ENCODE assay signal across 15 cellular contexts in genomic region chr1:3455630-3456448, GRCh38. TPM values are rescaled to one million over a fixed set of nuclear protein-coding genes. Genes with fewer than 3 reads are reported as not detected.
DNase-seq lines count a peak whose midpoint lies in the region; ATAC-seq, FAIRE-seq and TF ChIP-seq lines count a peak whose summit lies in the region.
"Had no signal": no experiment of that assay in that cellular context is flagged by ENCODE, and none has a peak within 500 bp of the region (broad histone marks: within the 10 kb centered on the region; RNA-seq: fewer than 3 reads in every experiment).

No MANE protein-coding gene starts in this region.

- intact Hi-C loops in ascending aorta (cut with DNase I) = no loop called here

- no peak overlapping the region for H3K14ac ChIP-seq in H1 (ENCODE audit: insufficient read length)

- no peak overlapping the region for H3K56ac ChIP-seq in H1 (replicated peaks; ENCODE audit: insufficient read length, low read depth, low read length)

- H3K36me3 Mint-ChIP-seq in CD4-positive, CD25-positive, alpha-beta regulatory T cell = no peaks in the 10 kb centered on the region
- no peaks in the 10 kb centered on the region for H3K36me3 Mint-ChIP-seq in neural crest cell (ENCODE audit: low read depth)
- H3K36me3 Mint-ChIP-seq: activated naive CD8-positive, alpha-beta T cell treated with anti-CD3 and anti-CD28 coated beads, Interleukin-2, amount 10 ng/mL, durations not matched to agents 7 days and 5 days had no signal

- H3K4ac ChIP-seq in H1 (replicated peaks; ENCODE audit: insufficient read length, low read depth, low read length) = peak overlapping the region; percentile 94

- H3K27me3 ChIP-seq in CD4-positive, CD25-positive, alpha-beta regulatory T cell (ENCODE audit: control insufficient read depth, insufficient read depth, low read length) = no peaks in the 10 kb centered on the region
- no peaks in the 10 kb centered on the region for H3K27me3 ChIP-seq in HUES64 (ENCODE audit: insufficient read depth, low read length)
- H3K27me3 ChIP-seq in H1 (replicated peaks in 1 of 4; ENCODE audit: control insufficient read depth in 3 of 4, extremely low read depth in 1 of 4, insufficient read depth in 3 of 4, low read length in 3 of 4) = peaks cover 0 to 3% (median 0%) of the 10 kb centered on the region in 4 experiments; a peak in 1 of 7 replicates
- H3K27me3 ChIP-seq in ascending aorta = no peaks in the 10 kb centered on the region

- no peak for TF ChIP-seq POLR2A in H1 (IDR thresholded peaks at IDR 0.05; ENCODE audit: control extremely low read depth in 1 of 2, low read depth in 2 of 2, low read length in 2 of 2)

- TF ChIP-seq CTCF in H1 (IDR thresholded peaks at IDR 0.05; ENCODE audit: control extremely low read depth in 1 of 3, insufficient read depth in 1 of 3, low read depth in 1 of 3, low read length in 3 of 3) (no peak), neural crest cell (conservative IDR thresholded peaks at IDR 0.05) (no peak), ascending aorta (IDR thresholded peaks at IDR 0.05) (no peak)

- peak overlapping the region; percentile 99 for H2BK15ac ChIP-seq in H1 (ENCODE audit: low read length)

- peak overlapping the region; percentile 76; the same call in 1 of the 2 replicates for H4K8ac ChIP-seq in H1 (ENCODE audit: extremely low read depth, insufficient read depth, low read length)

- peaks cover 3 to 7% of the 10 kb centered on the region in 2 experiments for H4K20me1 ChIP-seq in H1 (replicated peaks in 1 of 2; ENCODE audit: control insufficient read depth in 1 of 2, insufficient read depth in 2 of 2, low read length in 2 of 2)

- H3K23ac ChIP-seq in H1 (ENCODE audit: insufficient read length) = no peak overlapping the region

- peak overlapping the region in 3 of 4 donors; percentile 63 to 76 (median 73) for H3K4me3 Mint-ChIP-seq in CD4-positive, CD25-positive, alpha-beta regulatory T cell
- H3K4me3 Mint-ChIP-seq in neural crest cell = peak overlapping the region; percentile 81
- H3K4me3 Mint-ChIP-seq: activated naive CD8-positive, alpha-beta T cell treated with anti-CD3 and anti-CD28 coated beads, Interleukin-2, amount 10 ng/mL, durations not matched to agents 7 days and 5 days had no signal

- no peak overlapping the region for H3K27ac ChIP-seq in CD4-positive, CD25-positive, alpha-beta regulatory T cell (ENCODE audit: insufficient read depth, low read length, poor library complexity, severe bottlenecking)
- H3K27ac ChIP-seq in HUES64 (ENCODE audit: low read depth, low read length) = peak overlapping the region; percentile 99
- H3K27ac ChIP-seq in H1 (ENCODE audit: low read depth, low read length) = peak overlapping the region; percentile 78
- H3K27ac ChIP-seq in ascending aorta = no peak overlapping the region

- 90% methylated on average over 18 of the region's 18 CpGs for WGBS in HUES64
- WGBS in H1 (ENCODE audit: extremely low coverage in 1 of 2, insufficient coverage in 1 of 2, insufficient read length in 1 of 2, insufficient replicate concordance in 2 of 2, low coverage in 1 of 2, low lambda C conversion rate in 2 of 2, missing lambda C conversion rate in 1 of 2), 2 experiments = 91% methylated on average over 18 of the region's 18 CpGs; no CpG with 5 or more reads in 1 of the 2 experiments

- H2BK20ac ChIP-seq in H1 (ENCODE audit: low read length) = 0 out of 2 replicates have a peak overlapping the region, but pooled peaks have one; percentile 87

- H3K4me2 ChIP-seq in H1 (ENCODE audit: insufficient read depth in 1 of 2, low read depth in 2 of 2, low read length in 2 of 2) = peak overlapping the region; percentile 68 to 83

- peaks cover 0 to 13% of the 10 kb centered on the region in 2 experiments; a peak in 1 of 4 replicates for H3K79me2 ChIP-seq in H1 (ENCODE audit: control insufficient read depth in 1 of 2, insufficient read depth in 2 of 2, low read length in 2 of 2)

- no peaks in the 10 kb centered on the region for H3K36me3 ChIP-seq in CD4-positive, CD25-positive, alpha-beta regulatory T cell (ENCODE audit: control insufficient read depth, insufficient read depth, low read length)
- H3K36me3 ChIP-seq in HUES64 (ENCODE audit: insufficient read depth, low read length) (peaks cover 6% of the 10 kb centered on the region), H1 (ENCODE audit: control insufficient read depth in 2 of 4, insufficient read depth in 4 of 4, low read length in 3 of 4) (no peaks in the 10 kb centered on the region), ascending aorta (no peaks in the 10 kb centered on the region)

- DNase-seq in CD4-positive, CD25-positive, alpha-beta regulatory T cell = no peak
- DNase-seq in H1 (ENCODE audit: low read depth in 1 of 2, low spot score in 2 of 2) = no peak
- no peak for DNase-seq in neural crest cell (ENCODE audit: low read depth, low spot score)
- DNase-seq in NCI-H2227 (lab: John Stamatoyannopoulos, UW; ENCODE audit: unreplicated experiment) = no peak
- no peak for DNase-seq in ascending aorta (ENCODE audit: low spot score in 2 of 2)
- DNase-seq: activated naive CD8-positive, alpha-beta T cell treated with anti-CD3 and anti-CD28 coated beads, Interleukin-2, amount 10 ng/mL, durations not matched to agents 7 days and 5 days; COR-L47; midbrain; NCI-H2227 treated with DMSO at 0.1 percent for 48 hours; SHP77 treated with DMSO at 0.1 percent for 48 hours had no signal

- peak overlapping the region; percentile 82 for H3K9ac ChIP-seq in HUES64 (ENCODE audit: low read depth, low read length)
- H3K9ac ChIP-seq in H1 (replicated peaks in 1 of 4; ENCODE audit: extremely low read depth in 1 of 4, low read depth in 3 of 4, low read length in 3 of 4) = peak overlapping the region in 1 of 4 experiments; percentile 33; a peak in 2 of 7 replicates

- TF ChIP-seq RAD21 in H1 (IDR thresholded peaks at IDR 0.05 in 1 of 2, conservative IDR thresholded peaks at IDR 0.05 in 1 of 2; ENCODE audit: low read depth in 2 of 2, low read length in 2 of 2) = no peak

- H3K9me3 ChIP-seq in CD4-positive, CD25-positive, alpha-beta regulatory T cell (ENCODE audit: control insufficient read depth in 2 of 2, low read length in 2 of 2) = no peaks in the 10 kb centered on the region
- H3K9me3 ChIP-seq in HUES64 (ENCODE audit: insufficient read depth, low read depth, low read length) (no peaks in the 10 kb centered on the region), H1 (ENCODE audit: insufficient read depth in 2 of 2, low read depth in 1 of 2, low read length in 1 of 2) (no peaks in the 10 kb centered on the region), ascending aorta (no peaks in the 10 kb centered on the region)

- H4K5ac ChIP-seq in H1 (ENCODE audit: insufficient read length, low read depth, low read length) = peak overlapping the region; percentile 91

- no peak overlapping the region for H3K27ac Mint-ChIP-seq in CD4-positive, CD25-positive, alpha-beta regulatory T cell
- no peak overlapping the region for H3K27ac Mint-ChIP-seq in neural crest cell (ENCODE audit: unreplicated experiment)
- H3K27ac Mint-ChIP-seq: activated naive CD8-positive, alpha-beta T cell treated with anti-CD3 and anti-CD28 coated beads, Interleukin-2, amount 10 ng/mL, durations not matched to agents 7 days and 5 days had no signal

- H2AK5ac ChIP-seq in H1 (ENCODE audit: low read depth, low read length) = peak overlapping the region; percentile 58; the same call in 1 of the 2 replicates

- H3K79me1 ChIP-seq in H1 (ENCODE audit: low read depth, low read length) = no peaks in the 10 kb centered on the region; the same call in 1 of the 2 replicates

- peak overlapping the region; percentile 78; the same call in 1 of the 2 replicates for H2BK12ac ChIP-seq in H1 (ENCODE audit: low read depth, low read length)

- H3K9me3 Mint-ChIP-seq in CD4-positive, CD25-positive, alpha-beta regulatory T cell = no peaks in the 10 kb centered on the region
- H3K9me3 Mint-ChIP-seq in neural crest cell = no peaks in the 10 kb centered on the region
- H3K9me3 Mint-ChIP-seq: activated naive CD8-positive, alpha-beta T cell treated with anti-CD3 and anti-CD28 coated beads, Interleukin-2, amount 10 ng/mL, durations not matched to agents 7 days and 5 days had no signal

- H2AFZ ChIP-seq in H1 (ENCODE audit: low read length) = no peak overlapping the region

- H3K23me2 ChIP-seq in H1 (ENCODE audit: low read depth, low read length) = peaks cover 3% of the 10 kb centered on the region; the same call in 1 of the 2 replicates

- no peak for TF ChIP-seq EP300 in H1 (IDR thresholded peaks at IDR 0.05; ENCODE audit: borderline replicate concordance in 1 of 2, low read depth in 2 of 2, low read length in 2 of 2)

- H3K4me1 Mint-ChIP-seq in CD4-positive, CD25-positive, alpha-beta regulatory T cell = peaks cover 0 to 9% (median 0%) of the 10 kb centered on the region in 4 donors
- H3K4me1 Mint-ChIP-seq in neural crest cell = peaks cover 45% of the 10 kb centered on the region
- H3K4me1 Mint-ChIP-seq: activated naive CD8-positive, alpha-beta T cell treated with anti-CD3 and anti-CD28 coated beads, Interleukin-2, amount 10 ng/mL, durations not matched to agents 7 days and 5 days had no signal

- FAIRE-seq in H1 (lab: Jason Lieb, UNC) = no peak
- FAIRE-seq: GM19239 had no signal

- H3K27me3 Mint-ChIP-seq in CD4-positive, CD25-positive, alpha-beta regulatory T cell = peaks cover 5% of the 10 kb centered on the region
- peaks cover 3% of the 10 kb centered on the region for H3K27me3 Mint-ChIP-seq in neural crest cell (ENCODE audit: low read depth)

- peaks cover 19% of the 10 kb centered on the region for H3K4me1 ChIP-seq in CD4-positive, CD25-positive, alpha-beta regulatory T cell (ENCODE audit: control insufficient read depth, insufficient read depth, low read length, poor library complexity, severe bottlenecking)
- H3K4me1 ChIP-seq in HUES64 (ENCODE audit: insufficient read depth, low read length) (peaks cover 12% of the 10 kb centered on the region), H1 (replicated peaks in 1 of 4; ENCODE audit: control insufficient read depth in 3 of 4, insufficient read depth in 4 of 4, low read length in 3 of 4) (peaks cover 0 to 20% (median 16%) of the 10 kb centered on the region in 4 experiments; a peak in 6 of 7 replicates), ascending aorta (peaks cover 7 to 9% of the 10 kb centered on the region in 2 donors)

- H3K4me3 ChIP-seq in CD4-positive, CD25-positive, alpha-beta regulatory T cell (ENCODE audit: low read depth, low read length) = no peak overlapping the region
- H3K4me3 ChIP-seq in HUES64 (ENCODE audit: low read length) (peak overlapping the region; percentile 75), H1 (ENCODE audit: extremely low read depth in 1 of 4, insufficient read depth in 2 of 4, low read depth in 3 of 4, low read length in 4 of 4) (peak overlapping the region; percentile 50 to 83 (median 56)), ascending aorta (no peak overlapping the region)

- peak overlapping the region; percentile 94 for H2BK5ac ChIP-seq in H1 (ENCODE audit: low read depth, low read length)

- H4K91ac ChIP-seq in H1 (replicated peaks; ENCODE audit: insufficient read length, low read length) = peak overlapping the region; percentile 96

- CTCF ChIA-PET in H1 (lab: Charles Lee; ENCODE audit: partially characterized antibody) = interaction anchor here (0.9 to 1.6 kb wide), 4 partner anchors 16 to 163 kb away, joined by 3 to 7 read pairs (median 4); no protein-coding TSS in a partner anchor

- H2BK120ac ChIP-seq in H1 (replicated peaks; ENCODE audit: low read depth, low read length) = peak overlapping the region; percentile 79

- ATAC-seq in CD4-positive, CD25-positive, alpha-beta regulatory T cell (ENCODE audit: low read depth in 2 of 2) = no peak
- ATAC-seq in HG03460 (IDR thresholded peaks at IDR 0.05; ENCODE audit: unreplicated experiment) = no peak
- no peak for ATAC-seq in GM18498 (IDR thresholded peaks at IDR 0.05; ENCODE audit: unreplicated experiment)

- POLR2A ChIA-PET in H1 (lab: Charles Lee; ENCODE audit: partially characterized antibody) = interaction anchor here (1.2 to 4.1 kb wide), 5 partner anchors 16 to 26 kb away, joined by 3 to 26 read pairs (median 5); no protein-coding TSS in a partner anchor

- peak overlapping the region; percentile 81 for H3K18ac ChIP-seq in H1 (ENCODE audit: extremely low read depth, low read length)

RNA-seq across cellular contexts. Expression of gene ARHGEF16, which starts 1.4 kb away (rescaled TPM):
- not detected for total RNA-seq in CD4-positive, CD25-positive, alpha-beta regulatory T cell
- polyA plus RNA-seq in CD4-positive, CD25-positive, alpha-beta regulatory T cell = not detected
- 14.0 TPM for polyA plus RNA-seq in HUES64 (2013, experiment 1 of 2)
- 11.0 TPM for polyA plus RNA-seq in HUES64 (2013, experiment 2 of 2)
- 20.0 and 20.7 TPM in 2 replicates for total RNA-seq in H1 (2021; fragmentation: NEBNext Ultra II Directional; extraction: Animal tissue kit (Norgen Biotek cat#: 25700))
- polyA plus RNA-seq in H1 (2011; rRNA removed) = 18.3 and 25.0 TPM in 2 replicates
- 20.5 TPM for polyA plus RNA-seq in H1 (2011; cell fraction: cytosol; rRNA removed)
- polyA plus RNA-seq in H1 (2011; cell fraction: nucleus; rRNA removed) = 55.6 TPM
- 11.4 to 18.1 TPM (median 16.6 TPM) in 4 replicates for polyA plus RNA-seq in H1 (2012, experiment 1 of 2)
- 15.7 TPM for polyA plus RNA-seq in H1 (2012, experiment 2 of 2)
- 8.9 TPM for polyA plus RNA-seq in H1 (2013, experiment 1 of 2)
- 7.8 TPM for polyA plus RNA-seq in H1 (2013, experiment 2 of 2)
- 32.5 and 33.4 TPM in 2 replicates for polyA minus RNA-seq in H1 (2011; rRNA and poly(A)+ RNA removed)
- polyA minus RNA-seq in H1 (2011; cell fraction: cytosol; rRNA and poly(A)+ RNA removed) = 10.1 TPM
- polyA minus RNA-seq in H1 (2011; cell fraction: nucleus; rRNA and poly(A)+ RNA removed) = 24.2 TPM
- total RNA-seq in neural crest cell (11.3 and 12.2 TPM in 2 replicates), ascending aorta (not detected)
- total RNA-seq: activated naive CD8-positive, alpha-beta T cell treated with anti-CD3 and anti-CD28 coated beads, Interleukin-2, amount 10 ng/mL, durations not matched to agents 7 days and 5 days; LHCN-M2 had no signal

Comparison
In these comparisons a context has a peak if more than half of its experiments do, and no peak if none do; other contexts are left out.
1. H3K27ac ChIP-seq: peak in HUES64 (single experiment) and H1 (single experiment); none in CD4-positive, CD25-positive, alpha-beta regulatory T cell (single experiment) and ascending aorta (0 of 2).
2. H3K4me3 ChIP-seq: peak in HUES64 (single experiment) and H1 (4 of 4); none in CD4-positive, CD25-positive, alpha-beta regulatory T cell (single experiment) and ascending aorta (0 of 2).
3. RNA of gene ARHGEF16, which starts 1.4 kb away (total RNA-seq): 20.0 to 20.7 TPM in H1 and 11.3 to 12.2 TPM in neural crest cell; not detected in CD4-positive, CD25-positive, alpha-beta regulatory T cell (single experiment) and not detected in ascending aorta (single experiment); every median in the first group is over 10 times any median in the second.